13 cellular contexts compared by ENCODE assay signal in the genomic region with DNA sequence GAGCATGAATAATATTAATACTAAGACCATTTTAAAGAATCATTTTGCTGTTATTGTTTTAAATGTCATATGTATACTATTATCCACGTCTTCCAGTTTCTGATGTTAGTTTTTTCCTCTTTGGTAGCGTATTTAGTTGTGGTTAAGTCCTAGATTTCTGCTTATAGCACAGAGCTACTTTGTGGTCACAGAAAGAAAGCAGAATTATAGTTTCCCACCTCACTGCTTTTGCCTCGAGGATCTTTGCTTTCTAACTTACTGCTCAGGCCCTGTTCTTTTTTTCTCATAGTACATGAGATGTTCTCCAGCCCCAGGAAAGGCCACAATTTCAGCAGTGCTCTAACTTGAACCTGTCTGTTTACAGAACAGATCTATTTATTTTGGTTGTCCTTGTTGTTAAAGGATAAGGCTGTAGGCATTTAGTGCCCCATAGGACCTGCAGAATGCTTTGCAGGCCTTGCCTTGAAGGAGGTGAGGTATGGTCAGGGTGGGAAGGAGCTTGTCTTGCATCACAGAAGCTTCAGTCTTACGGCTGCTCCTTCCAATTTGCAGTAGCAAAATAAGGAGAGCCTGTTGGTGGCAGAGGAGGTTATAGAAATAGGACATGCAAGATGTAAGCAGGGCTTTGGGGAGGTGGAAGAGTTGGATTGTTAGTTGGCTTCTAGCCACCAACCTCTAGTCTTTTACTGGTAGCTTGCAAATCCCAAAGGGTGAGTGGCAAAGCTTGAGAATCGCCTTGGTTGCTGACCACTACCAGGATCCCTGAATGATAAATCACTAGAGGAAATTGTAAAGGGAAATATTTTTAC.
DNase-seq lines count a peak whose midpoint lies in the region; ATAC-seq and TF ChIP-seq lines count a peak whose summit lies in the region.
"Had no signal": no experiment of that assay in that cellular context is flagged by ENCODE, and none has a peak within 500 bp of the region (broad histone marks: within the 10 kb centered on the region; RNA-seq: fewer than 3 reads in every experiment).

No MANE protein-coding gene starts in this region.

- H4K20me1 ChIP-seq in Loucy (ENCODE audit: insufficient read depth, low read length, poor library complexity, severe bottlenecking) = no peaks in the 10 kb centered on the region

- no peak for TF ChIP-seq POLR2A in breast epithelium (IDR thresholded peaks at IDR 0.05)

- H3K4me1 ChIP-seq in Loucy (ENCODE audit: insufficient read depth, low read length, poor library complexity, severe bottlenecking) (peaks cover 41% of the 10 kb centered on the region), iPS-20b (ENCODE audit: insufficient read depth, low read length) (peaks cover 58% of the 10 kb centered on the region), colonic mucosa (no peaks in the 10 kb centered on the region), breast epithelium (no peaks in the 10 kb centered on the region), right cardiac atrium (ENCODE audit: control insufficient read depth, insufficient read depth, low read length) (peaks cover 2% of the 10 kb centered on the region)

- H3K9ac ChIP-seq in Loucy (ENCODE audit: low read depth, low read length, poor library complexity, severe bottlenecking) = peak overlapping the region; percentile 8
- H3K9ac ChIP-seq in iPS-20b (ENCODE audit: low read depth, low read length) = no peak overlapping the region
- no peak overlapping the region for H3K9ac ChIP-seq in colonic mucosa (ENCODE audit: low read depth in 2 of 2, low read length in 2 of 2)

- 75% methylated on average over 5 of the region's 5 CpGs for WGBS in right cardiac atrium

- no peaks in the 10 kb centered on the region for H3K27me3 ChIP-seq in Loucy (ENCODE audit: insufficient read depth, low read length, poor library complexity, severe bottlenecking)
- H3K27me3 ChIP-seq in iPS-20b (ENCODE audit: insufficient read depth, low read length) = no peaks in the 10 kb centered on the region
- no peaks in the 10 kb centered on the region for H3K27me3 ChIP-seq in colonic mucosa
- H3K27me3 ChIP-seq in breast epithelium = no peaks in the 10 kb centered on the region
- no peaks in the 10 kb centered on the region for H3K27me3 ChIP-seq in right cardiac atrium (ENCODE audit: control insufficient read depth, insufficient read depth)
- H3K27me3 ChIP-seq: testis had no signal

- peaks cover 14% of the 10 kb centered on the region; the same call in 1 of the 2 replicates for H3K79me2 ChIP-seq in Loucy (ENCODE audit: insufficient read depth, low read length)

- H2AFZ ChIP-seq in Loucy (ENCODE audit: low read length) = no peak overlapping the region
- H2AFZ ChIP-seq: PC-9 had no signal

- H3K9me3 ChIP-seq in Loucy (ENCODE audit: insufficient read depth, low read depth, low read length) (no peaks in the 10 kb centered on the region), iPS-20b (ENCODE audit: insufficient read depth, low read depth, low read length) (no peaks in the 10 kb centered on the region), colonic mucosa (no peaks in the 10 kb centered on the region), breast epithelium (no peaks in the 10 kb centered on the region), right cardiac atrium (ENCODE audit: control insufficient read depth, low read length) (no peaks in the 10 kb centered on the region)
- H3K9me3 ChIP-seq: testis had no signal

- intact Hi-C loops in colonic mucosa (cut with DNase I) = no loop called here
- intact Hi-C loops in breast epithelium (cut with DNase I; ENCODE audit: low total_unique reads) = no loop called here
- intact Hi-C loops in right cardiac atrium (cut with DNase I) = no loop called here

- TF ChIP-seq CTCF in Loucy (conservative IDR thresholded peaks at IDR 0.05; ENCODE audit: low read length) (no peak), colonic mucosa (IDR thresholded peaks at IDR 0.05) (no peak), breast epithelium (IDR thresholded peaks at IDR 0.05) (no peak)

- H3K9me2 ChIP-seq in Loucy (replicated peaks; ENCODE audit: low read depth, low read length) = no peaks in the 10 kb centered on the region

- ATAC-seq in GM21447 (IDR thresholded peaks at IDR 0.05; ENCODE audit: unreplicated experiment) (peak; percentile 49), right cardiac atrium (no peak)
- ATAC-seq: sciatic nerve had no signal

- peak; percentile 60 for DNase-seq in G401 (ENCODE audit: low spot score)
- DNase-seq in colonic mucosa = no peak
- DNase-seq in breast epithelium (ENCODE audit: low spot score in 2 of 2) = no peak
- DNase-seq in right cardiac atrium = no peak
- DNase-seq in NCI-H82 treated with DMSO at 0.1 percent for 48 hours (lab: John Stamatoyannopoulos, UW; ENCODE audit: unreplicated experiment) = no peak
- DNase-seq: amygdala, GF-D8, PC-9, testis had no signal

- H3K27ac ChIP-seq in iPS-20b (ENCODE audit: low read length) (no peak overlapping the region), colonic mucosa (no peak overlapping the region), breast epithelium (no peak overlapping the region), right cardiac atrium (ENCODE audit: low read length) (no peak overlapping the region)
- H3K27ac ChIP-seq: PC-9, testis had no signal

- H3K4me3 ChIP-seq in Loucy (ENCODE audit: low read length, poor library complexity, severe bottlenecking) (no peak overlapping the region), iPS-20b (ENCODE audit: low read length) (peak overlapping the region; percentile 29; the same call in 1 of the 2 replicates), colonic mucosa (no peak overlapping the region), breast epithelium (no peak overlapping the region), right cardiac atrium (ENCODE audit: low read length) (no peak overlapping the region)
- H3K4me3 ChIP-seq: PC-9, testis had no signal

- H3K4me2 ChIP-seq in Loucy (ENCODE audit: low read depth, low read length, poor library complexity, severe bottlenecking) = no peak overlapping the region
- H3K4me2 ChIP-seq: PC-9 had no signal

- no peaks in the 10 kb centered on the region for H3F3A ChIP-seq in Loucy (ENCODE audit: low read depth)

- in situ Hi-C loops in G401 (cut with HindIII; ENCODE audit: low sequenced_read_pairs) = no loop called here

- H3K36me3 ChIP-seq in Loucy (ENCODE audit: insufficient read depth, low read length) (peaks cover 17% of the 10 kb centered on the region; the same call in 1 of the 2 replicates), iPS-20b (ENCODE audit: insufficient read depth, low read depth, low read length) (peaks cover 9% of the 10 kb centered on the region; the same call in 1 of the 2 replicates), colonic mucosa (no peaks in the 10 kb centered on the region), breast epithelium (no peaks in the 10 kb centered on the region)
